11 cellular contexts compared by ENCODE assay signal in genomic region chr15:28137408-28138039, GRCh38. TPM values are rescaled to one million over a fixed set of nuclear protein-coding genes. Genes with fewer than 3 reads are reported as not detected.
A peak's percentile ranks its signal among the peaks of the same experiment; 100 is the strongest.
DNase-seq lines count a peak whose midpoint lies in the region; ATAC-seq, FAIRE-seq and TF ChIP-seq lines count a peak whose summit lies in the region.
"Not testable (repeated sequence)": the region's sequence is repeated elsewhere in the genome, so short reads cannot be mapped to it uniquely, and the experiment has no call there.
"Had no signal": no experiment of that assay in that cellular context is flagged by ENCODE, and none has a peak within 500 bp of the region (broad histone marks: within the 10 kb centered on the region; RNA-seq: fewer than 3 reads in every experiment).

No MANE protein-coding gene starts in this region.

- H3K9me2 ChIP-seq in OCI-LY7 (ENCODE audit: insufficient read depth, low read length), result not testable (repeated sequence)

- H2AFZ ChIP-seq in OCI-LY7 (ENCODE audit: low read length), result not testable (repeated sequence)

- not testable (repeated sequence) for BruUV-seq in OCI-LY7 (replicated peaks; lab: Mats Ljungman, UMichigan); MCF 10A (replicated peaks; lab: Mats Ljungman, UMichigan)

- H3K9me3 ChIP-seq in CD4-positive, alpha-beta T cell (ENCODE audit: control insufficient read depth, low read length); OCI-LY7 (ENCODE audit: low read length); neutrophil: not testable (repeated sequence)

- POLR2A ChIA-PET in CD4-positive, alpha-beta T cell (lab: Charles Lee), result interaction anchor here (0.9 to 1.5 kb wide), 2 partner anchors 30 to 39 kb away, joined by 3 read pairs; partner anchors contain the start of gene OCA2
- POLR2A ChIA-PET in OCI-LY7 (lab: Charles Lee), result interaction anchor here (0.6 kb wide), 1 partner anchor 147 kb away, joined by 5 read pairs; no protein-coding TSS in a partner anchor
- POLR2A ChIA-PET in activated CD4-positive, alpha-beta memory T cell treated with anti-CD3 and anti-CD28 coated beads, Interleukin-2, amount 10 ng/mL, durations not matched to agents 7 days and 5 days (lab: Charles Lee), result interaction anchor here (1.4 kb wide), 1 partner anchor 11 kb away, joined by 4 read pairs; no protein-coding TSS in a partner anchor
- POLR2A ChIA-PET in MCF 10A (lab: Yijun Ruan, JAX), result not testable (repeated sequence)

- not testable (repeated sequence) for H4K20me1 ChIP-seq in OCI-LY7 (ENCODE audit: insufficient read depth, low read length)

- H3K9me3 Mint-ChIP-seq in CD4-positive, alpha-beta T cell; activated CD4-positive, alpha-beta memory T cell treated with anti-CD3 and anti-CD28 coated beads, Interleukin-2, amount 10 ng/mL, durations not matched to agents 7 days and 5 days; activated T-helper 2 cell treated with anti-CD3 and anti-CD28 coated beads, Interferon-gamma antibody, Interleukin-2, Interleukin-4, amounts not matched to agents 10 μg/mL and 5 μg/mL and 100 μg/mL, durations not matched to agents 14 hours and 24 hours and 36 hours; MCF 10A (ENCODE audit: unreplicated experiment): not testable (repeated sequence)

- H3K4me1 Mint-ChIP-seq in CD4-positive, alpha-beta T cell (ENCODE audit: low read depth), result peaks cover 53% of the 10 kb centered on the region
- H3K4me1 Mint-ChIP-seq in activated CD4-positive, alpha-beta memory T cell treated with anti-CD3 and anti-CD28 coated beads, Interleukin-2, amount 10 ng/mL, durations not matched to agents 7 days and 5 days, result peaks cover 45% of the 10 kb centered on the region
- peaks cover 25% of the 10 kb centered on the region for H3K4me1 Mint-ChIP-seq in activated T-helper 2 cell treated with anti-CD3 and anti-CD28 coated beads, Interferon-gamma antibody, Interleukin-2, Interleukin-4, amounts not matched to agents 10 μg/mL and 5 μg/mL and 100 μg/mL, durations not matched to agents 14 hours and 24 hours and 36 hours (ENCODE audit: low read depth)
- H3K4me1 Mint-ChIP-seq in MCF 10A (ENCODE audit: insufficient read depth, unreplicated experiment), result not testable (repeated sequence)

- H3K36me3 Mint-ChIP-seq in CD4-positive, alpha-beta T cell (ENCODE audit: low read depth), result peaks cover 68% of the 10 kb centered on the region
- H3K36me3 Mint-ChIP-seq in activated CD4-positive, alpha-beta memory T cell treated with anti-CD3 and anti-CD28 coated beads, Interleukin-2, amount 10 ng/mL, durations not matched to agents 7 days and 5 days (ENCODE audit: low read depth), result peaks cover 47% of the 10 kb centered on the region
- H3K36me3 Mint-ChIP-seq in activated T-helper 2 cell treated with anti-CD3 and anti-CD28 coated beads, Interferon-gamma antibody, Interleukin-2, Interleukin-4, amounts not matched to agents 10 μg/mL and 5 μg/mL and 100 μg/mL, durations not matched to agents 14 hours and 24 hours and 36 hours (ENCODE audit: low read depth), result peaks cover 58% of the 10 kb centered on the region
- H3K36me3 Mint-ChIP-seq in MCF 10A (ENCODE audit: insufficient read depth, unreplicated experiment), result peaks cover 54% of the 10 kb centered on the region

- ATAC-seq in CD4-positive, alpha-beta T cell (ENCODE audit: poor library complexity), result not testable (repeated sequence)
- peak; percentile 53 to 59 for ATAC-seq in activated CD4-positive, CD25-positive, alpha-beta regulatory T cell treated with anti-CD3 and anti-CD28 coated beads, Interleukin-2, amount 50 U/mL, for 24 hours

- H3K4me1 ChIP-seq in OCI-LY7 (ENCODE audit: insufficient read depth, low read length, poor library complexity, severe bottlenecking) (peaks cover 31% of the 10 kb centered on the region), neutrophil (ENCODE audit: control insufficient read depth in 1 of 2, insufficient read depth in 1 of 2, low read depth in 1 of 2, low read length in 1 of 2) (peaks cover 55% of the 10 kb centered on the region in 2 experiments)

- not testable (repeated sequence) for H3K79me2 ChIP-seq in OCI-LY7 (ENCODE audit: insufficient read depth, low read depth, low read length)

- intact Hi-C loops in CD4-positive, alpha-beta T cell (cut with DNase I, micrococcal nuclease), result loop anchor here in 1 of 2 experiments (5.0 kb wide), 1 partner anchor 40 kb away; the partner anchor contains the start of gene OCA2
- intact Hi-C loops in OCI-LY7 (cut with micrococcal nuclease; ENCODE audit: unreplicated experiment); activated T-helper 2 cell treated with anti-CD3 and anti-CD28 coated beads, Interferon-gamma antibody, Interleukin-2, Interleukin-4, amounts not matched to agents 10 μg/mL and 5 μg/mL and 100 μg/mL, durations not matched to agents 14 hours and 24 hours and 36 hours (cut with micrococcal nuclease); MCF 10A (cut with micrococcal nuclease): not testable (repeated sequence)

- TF ChIP-seq CTCF in CD4-positive, alpha-beta T cell (IDR thresholded peaks at IDR 0.05); OCI-LY7 (conservative IDR thresholded peaks at IDR 0.05; ENCODE audit: low read length); MCF 10A (IDR thresholded peaks at IDR 0.05; ENCODE audit: unreplicated experiment); neutrophil (IDR thresholded peaks at IDR 0.05): not testable (repeated sequence)

- DNase-seq in CD4-positive, alpha-beta T cell; GM19239 (ENCODE audit: insufficient read length, low spot score); OCI-LY7 (ENCODE audit: low spot score); activated CD4-positive, alpha-beta memory T cell treated with anti-CD3 and anti-CD28 coated beads, Interleukin-2, amount 10 ng/mL, durations not matched to agents 7 days and 5 days; activated T-helper 2 cell treated with anti-CD3 and anti-CD28 coated beads, Interferon-gamma antibody, Interleukin-2, Interleukin-4, amounts not matched to agents 10 μg/mL and 5 μg/mL and 100 μg/mL, durations not matched to agents 14 hours and 24 hours and 36 hours (ENCODE audit: low spot score); MCF 10A (ENCODE audit: unreplicated experiment): not testable (repeated sequence)

- not testable (repeated sequence) for H3K4me2 ChIP-seq in OCI-LY7 (ENCODE audit: low read length)

- H3K27me3 ChIP-seq in CD4-positive, alpha-beta T cell (ENCODE audit: control insufficient read depth, insufficient read depth, low read length); neutrophil: not testable (repeated sequence)

- peak; percentile 48 for FAIRE-seq in GM19239 (lab: Jason Lieb, UNC)

- peaks cover 68% of the 10 kb centered on the region for H3K36me3 ChIP-seq in OCI-LY7 (ENCODE audit: insufficient read depth, low read length)
- H3K36me3 ChIP-seq in neutrophil, result not testable (repeated sequence)

- CTCF ChIA-PET in CD4-positive, alpha-beta T cell (lab: Charles Lee); OCI-LY7 (lab: Charles Lee; ENCODE audit: unreplicated experiment): not testable (repeated sequence)
- CTCF ChIA-PET in activated CD4-positive, alpha-beta memory T cell treated with anti-CD3 and anti-CD28 coated beads, Interleukin-2, amount 10 ng/mL, durations not matched to agents 7 days and 5 days (lab: Charles Lee), result interaction anchor here (3.4 kb wide), 1 partner anchor 11 kb away, joined by 23 read pairs; no protein-coding TSS in a partner anchor
- CTCF ChIA-PET in MCF 10A (lab: Yijun Ruan, JAX), result interaction anchor here (0.5 to 1.5 kb wide), 3 partner anchors 11 to 1237 kb away, joined by 3 to 6 read pairs (median 3); no protein-coding TSS in a partner anchor

- peak overlapping the region; percentile 81 for H3K27ac Mint-ChIP-seq in CD4-positive, alpha-beta T cell
- peak overlapping the region; percentile 38 for H3K27ac Mint-ChIP-seq in activated CD4-positive, alpha-beta memory T cell treated with anti-CD3 and anti-CD28 coated beads, Interleukin-2, amount 10 ng/mL, durations not matched to agents 7 days and 5 days
- peak overlapping the region; percentile 37 for H3K27ac Mint-ChIP-seq in activated T-helper 2 cell treated with anti-CD3 and anti-CD28 coated beads, Interferon-gamma antibody, Interleukin-2, Interleukin-4, amounts not matched to agents 10 μg/mL and 5 μg/mL and 100 μg/mL, durations not matched to agents 14 hours and 24 hours and 36 hours
- H3K27ac Mint-ChIP-seq in MCF 10A (ENCODE audit: low read depth, unreplicated experiment), result peak overlapping the region; percentile 42

- H3K4me3 Mint-ChIP-seq in CD4-positive, alpha-beta T cell, result peak overlapping the region; percentile 12
- H3K4me3 Mint-ChIP-seq in activated CD4-positive, alpha-beta memory T cell treated with anti-CD3 and anti-CD28 coated beads, Interleukin-2, amount 10 ng/mL, durations not matched to agents 7 days and 5 days; activated T-helper 2 cell treated with anti-CD3 and anti-CD28 coated beads, Interferon-gamma antibody, Interleukin-2, Interleukin-4, amounts not matched to agents 10 μg/mL and 5 μg/mL and 100 μg/mL, durations not matched to agents 14 hours and 24 hours and 36 hours (ENCODE audit: low read depth); MCF 10A (ENCODE audit: unreplicated experiment): not testable (repeated sequence)

- H3K27ac ChIP-seq in CD4-positive, alpha-beta T cell (ENCODE audit: low read depth, low read length), result not testable (repeated sequence)
- H3K27ac ChIP-seq in OCI-LY7 (ENCODE audit: low read depth, low read length, poor library complexity, severe bottlenecking) (peak overlapping the region; percentile 38), neutrophil (peak overlapping the region; percentile 78)

- not testable (repeated sequence) for H3K4me3 ChIP-seq in OCI-LY7 (ENCODE audit: low read depth, low read length, poor library complexity, severe bottlenecking); neutrophil (ENCODE audit: low read depth in 1 of 2, low read length in 1 of 2)

- not testable (repeated sequence) for H3K27me3 Mint-ChIP-seq in CD4-positive, alpha-beta T cell; activated CD4-positive, alpha-beta memory T cell treated with anti-CD3 and anti-CD28 coated beads, Interleukin-2, amount 10 ng/mL, durations not matched to agents 7 days and 5 days; activated T-helper 2 cell treated with anti-CD3 and anti-CD28 coated beads, Interferon-gamma antibody, Interleukin-2, Interleukin-4, amounts not matched to agents 10 μg/mL and 5 μg/mL and 100 μg/mL, durations not matched to agents 14 hours and 24 hours and 36 hours (ENCODE audit: low read depth); MCF 10A (ENCODE audit: insufficient read depth, unreplicated experiment)

RNA-seq across cellular contexts. Expression of gene OCA2, which starts 38.4 kb away (rescaled TPM):
- total RNA-seq in CD4-positive, alpha-beta T cell, result not detected
- total RNA-seq in OCI-LY7 (2014; rRNA removed; shearing (Covaris generic)), result not detected in 2 replicates
- total RNA-seq in OCI-LY7 (2022) (not detected in 2 replicates), MCF 10A (2022) (not detected in 2 replicates)
- not detected for total RNA-seq in activated CD4-positive, alpha-beta memory T cell treated with anti-CD3 and anti-CD28 coated beads, Interleukin-2, amount 10 ng/mL, durations not matched to agents 7 days and 5 days
- total RNA-seq in activated T-helper 2 cell treated with anti-CD3 and anti-CD28 coated beads, Interferon-gamma antibody, Interleukin-2, Interleukin-4, amounts not matched to agents 10 μg/mL and 5 μg/mL and 100 μg/mL, durations not matched to agents 14 hours and 24 hours and 36 hours, result not detected in 2 replicates
- total RNA-seq: Calu3, Daoy, HFFc6 had no signal
